In the genomic region with DNA sequence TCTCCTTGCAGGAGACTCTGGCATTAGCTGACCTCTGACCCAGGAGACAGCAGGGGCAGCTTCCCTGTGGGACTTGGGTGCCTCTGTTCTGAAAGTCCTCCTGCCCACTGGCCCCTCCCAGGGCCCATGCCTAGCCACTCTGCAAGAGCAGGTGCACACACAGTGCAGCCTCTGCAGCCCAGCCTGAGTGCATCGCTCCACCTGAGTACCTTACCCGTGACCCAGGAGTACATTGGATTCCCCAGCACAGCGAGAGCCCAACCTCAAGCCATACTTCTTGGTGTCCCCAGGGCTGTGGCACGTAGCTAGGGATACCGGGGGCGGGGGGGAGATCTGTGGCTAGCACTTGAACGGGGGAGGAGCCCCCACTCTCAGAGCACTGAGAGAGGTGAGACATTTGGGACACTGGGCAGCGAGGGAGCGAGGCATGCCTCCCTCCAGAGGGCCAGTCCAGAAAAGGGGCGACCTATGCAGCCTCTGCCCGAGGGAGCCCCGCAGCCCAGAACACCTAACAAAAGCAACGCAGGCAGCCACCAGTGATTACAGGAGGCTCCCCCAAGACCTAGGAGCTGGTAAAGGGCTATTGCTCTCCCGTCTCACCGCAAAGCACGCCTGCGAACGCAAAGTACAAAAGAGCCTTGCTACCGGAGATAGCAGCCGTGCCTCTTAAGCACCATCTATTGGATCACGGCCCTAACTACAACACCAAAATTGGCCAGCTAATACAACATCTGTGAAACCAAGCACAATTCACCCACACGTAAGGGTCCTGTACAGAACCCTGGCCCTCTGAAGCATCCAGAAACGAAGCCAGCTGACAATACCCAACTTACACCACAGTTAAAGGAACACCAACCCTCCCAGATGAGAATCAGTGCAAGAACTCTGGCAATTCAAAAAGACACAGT, we compare ENCODE assay signal across 9 cellular contexts. TPM values are rescaled to one million over a fixed set of nuclear protein-coding genes. Genes with fewer than 3 reads are reported as not detected.
DNase-seq lines count a peak whose midpoint lies in the region; ATAC-seq and TF ChIP-seq lines count a peak whose summit lies in the region.
"Had no signal": no experiment of that assay in that cellular context is flagged by ENCODE, and none has a peak within 500 bp of the region (broad histone marks: within the 10 kb centered on the region; RNA-seq: fewer than 3 reads in every experiment).

No MANE protein-coding gene starts in this region.

- no peaks in the 10 kb centered on the region for H3K9me3 ChIP-seq in T-helper 17 cell (ENCODE audit: control insufficient read depth, low read length, poor library complexity, severe bottlenecking)
- H3K9me3 ChIP-seq: Caco-2 had no signal

- no peaks in the 10 kb centered on the region for H3K4me1 Mint-ChIP-seq in T-helper 17 cell
- H3K4me1 Mint-ChIP-seq in CD14-positive monocyte = peaks cover 2% of the 10 kb centered on the region

- peak; percentile 49 for ATAC-seq in T-helper 17 cell
- no peak for ATAC-seq in HG02884 (IDR thresholded peaks at IDR 0.05; ENCODE audit: unreplicated experiment)

- intact Hi-C loops in CD14-positive monocyte (cut with micrococcal nuclease) = no loop called here

- H3K4me3 Mint-ChIP-seq in T-helper 17 cell = no peak overlapping the region
- H3K4me3 Mint-ChIP-seq in CD14-positive monocyte = no peak overlapping the region

- H3K27ac ChIP-seq in 22Rv1 = peak overlapping the region; percentile 86

- H3K36me3 Mint-ChIP-seq in T-helper 17 cell (ENCODE audit: low read depth) = no peaks in the 10 kb centered on the region
- H3K36me3 Mint-ChIP-seq in CD14-positive monocyte = no peaks in the 10 kb centered on the region

- H3K27ac Mint-ChIP-seq in T-helper 17 cell (no peak overlapping the region), CD14-positive monocyte (no peak overlapping the region)

- H3K9me3 Mint-ChIP-seq in CD14-positive monocyte = peaks cover 15 to 37% (median 19%) of the 10 kb centered on the region in 7 donors

- DNase-seq in HuH-7.5 (ENCODE audit: low spot score) (peak; percentile 7), T-helper 17 cell (no peak), islet precursor cell (peak; percentile 74), GOT3 (lab: John Stamatoyannopoulos, UW) (no peak), CD14-positive monocyte (ENCODE audit: low spot score) (no peak), NCI-H2196 treated with DMSO at 0.1 percent for 48 hours (lab: John Stamatoyannopoulos, UW; ENCODE audit: unreplicated experiment) (no peak)

- H3K27me3 Mint-ChIP-seq in T-helper 17 cell = no peaks in the 10 kb centered on the region
- peaks cover 0 to 6% (median 0%) of the 10 kb centered on the region in 3 donors for H3K27me3 Mint-ChIP-seq in CD14-positive monocyte (ENCODE audit: low read depth in 3 of 3)

- peak; percentile 76 for TF ChIP-seq CTCF in 22Rv1 (IDR thresholded peaks at IDR 0.05)
- no peak for TF ChIP-seq CTCF in CD14-positive monocyte (IDR thresholded peaks at IDR 0.05)

RNA-seq across cellular contexts. Expression of a gene that starts 0.8 kb away (rescaled TPM):
- total RNA-seq in T-helper 17 cell = not detected
- polyA plus RNA-seq in CD14-positive monocyte = not detected
- total RNA-seq: Caco-2 had no signal

Comparison
In these comparisons a context has a peak if more than half of its experiments do, and no peak if none do; other contexts are left out.
1. DNase-seq: peak in HuH-7.5 (single experiment) and islet precursor cell (single experiment); none in T-helper 17 cell (0 of 3), GOT3 (single experiment), CD14-positive monocyte (single experiment) and NCI-H2196 treated with DMSO at 0.1 percent for 48 hours (single experiment).